Comparison of ENCODE assay signal across 16 cellular contexts in the genomic region with DNA sequence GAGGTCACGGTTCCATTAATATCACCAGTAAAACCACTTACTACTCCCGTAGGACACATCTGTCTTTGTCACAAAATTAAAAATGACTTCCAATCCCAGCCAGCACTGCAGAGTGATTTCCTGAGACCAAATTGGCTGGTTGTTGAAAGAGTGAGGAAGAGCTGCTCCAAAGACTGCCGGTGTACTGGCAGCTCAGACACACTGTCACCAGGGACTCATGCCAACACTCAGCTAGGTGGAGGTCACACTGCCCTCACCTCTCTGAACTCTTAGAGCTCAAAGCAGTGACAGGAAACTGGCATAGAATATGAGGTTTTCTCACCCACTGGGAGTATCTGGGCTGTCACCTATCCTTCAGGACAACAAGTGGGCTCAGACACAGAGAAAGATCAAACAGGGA. TPM values are rescaled to one million over a fixed set of nuclear protein-coding genes. Genes with fewer than 3 reads are reported as not detected.
"Had no signal": no experiment of that assay in that cellular context is flagged by ENCODE, and none has a peak within 500 bp of the region (broad histone marks: within the 10 kb centered on the region; RNA-seq: fewer than 3 reads in every experiment).

No MANE protein-coding gene starts in this region.

- H3K4me1 ChIP-seq: foreskin keratinocyte, transverse colon had no signal

- ATAC-seq: foreskin keratinocyte; mucosa of descending colon; natural killer cell; stimulated activated memory B cell treated with anti-CD40 and anti-IgM and Interleukin-4, amounts not matched to agents 10 μg/mL and 1 μg/mL and 100 μg/mL, for 72 hours; T-helper 17 cell had no signal

- H3K27me3 ChIP-seq: brain microvascular endothelial cell had no signal

- H3K27ac ChIP-seq: brain microvascular endothelial cell, foreskin keratinocyte, transverse colon had no signal

- DNase-seq: activated B cell treated with CpG ODN at 0.5 μM for 24 hours; activated CD4-positive, alpha-beta T cell treated with anti-CD3 and anti-CD28 coated beads, Interleukin-2, amount 10 ng/mL, durations not matched to agents 24 days and 14 days; activated CD8-positive, alpha-beta memory T cell treated with anti-CD3 and anti-CD28 coated beads for 24 hours; activated T-cell treated with anti-CD3 and anti-CD28 coated beads for 4 hours; brain microvascular endothelial cell; foreskin keratinocyte; head of caudate nucleus; kidney; mucosa of descending colon; natural killer cell; posterior cingulate gyrus; stimulated activated CD4-positive, alpha-beta T cell treated with anti-CD3 and anti-CD28 coated beads, Interleukin-1b, Interleukin-23, amount 100 ng/mL, for 48 hours; T-helper 17 cell; transverse colon had no signal

- H3K36me3 ChIP-seq: brain microvascular endothelial cell, transverse colon had no signal

- H3K4me3 ChIP-seq: lung, mucosa of descending colon, transverse colon had no signal

RNA-seq across cellular contexts. Expression of a gene that starts 52.1 kb away (rescaled TPM):
- total RNA-seq: foreskin keratinocyte had no signal
- polyA plus RNA-seq: foreskin keratinocyte had no signal
